10 cellular contexts compared by ENCODE assay signal in the genomic region with DNA sequence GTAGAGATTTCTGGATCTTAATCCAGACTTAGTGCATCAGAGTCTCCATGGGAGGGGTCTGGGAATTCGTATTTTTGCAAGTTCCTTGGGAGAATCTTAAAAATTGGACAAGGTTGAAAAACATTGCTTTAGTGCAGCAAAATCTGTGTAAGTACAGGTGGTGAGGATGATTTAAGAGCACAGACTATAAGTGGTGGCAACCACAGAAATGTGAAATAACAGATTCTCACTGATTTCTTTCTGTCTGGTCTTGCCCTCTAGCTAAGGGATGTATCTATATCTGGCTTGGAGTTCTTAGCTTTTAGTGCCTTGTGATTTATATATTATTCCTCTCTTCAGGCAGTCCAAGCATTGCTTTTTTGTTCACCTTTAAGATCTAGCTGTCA.
DNase-seq lines count a peak whose midpoint lies in the region; ATAC-seq and TF ChIP-seq lines count a peak whose summit lies in the region.
"Had no signal": no experiment of that assay in that cellular context is flagged by ENCODE, and none has a peak within 500 bp of the region (broad histone marks: within the 10 kb centered on the region; RNA-seq: fewer than 3 reads in every experiment).

No MANE protein-coding gene starts in this region.

- no peak for DNase-seq in cardiac muscle cell (ENCODE audit: low read depth in 1 of 2, low spot score in 1 of 2)
- DNase-seq in right atrium auricular region (ENCODE audit: low spot score) = no peak
- DNase-seq in activated naive CD8-positive, alpha-beta T cell treated with anti-CD3 and anti-CD28 coated beads, Interleukin-2, amount 50 U/mL, for 24 hours = no peak
- no peak for DNase-seq in mesenchymal stem cell
- no peak for DNase-seq in type B pancreatic cell (ENCODE audit: extremely low spot score, unreplicated experiment)
- DNase-seq: activated CD8-positive, alpha-beta memory T cell treated with anti-CD3 and anti-CD28 coated beads for 24 hours; NCI-H1417 treated with DMSO at 0.1 percent for 48 hours had no signal

- H3K4me1 Mint-ChIP-seq in activated naive CD8-positive, alpha-beta T cell treated with anti-CD3 and anti-CD28 coated beads, Interleukin-2, amount 50 U/mL, for 24 hours = peaks cover 68% of the 10 kb centered on the region
- H3K4me1 Mint-ChIP-seq in type B pancreatic cell (ENCODE audit: unreplicated experiment) = peaks cover 44% of the 10 kb centered on the region

- H3K27ac Mint-ChIP-seq in activated naive CD8-positive, alpha-beta T cell treated with anti-CD3 and anti-CD28 coated beads, Interleukin-2, amount 50 U/mL, for 24 hours = peak overlapping the region; percentile 78
- H3K27ac Mint-ChIP-seq in type B pancreatic cell = peak overlapping the region; percentile 85

- H3K4me3 ChIP-seq in cardiac muscle cell (no peak overlapping the region), right atrium auricular region (no peak overlapping the region), mesenchymal stem cell (ENCODE audit: insufficient read depth in 1 of 2, low read depth in 1 of 2, low read length in 2 of 2) (no peak overlapping the region)

- no peak overlapping the region for H2BK15ac ChIP-seq in mesenchymal stem cell (ENCODE audit: low read depth, poor library complexity, severe bottlenecking)

- no peak overlapping the region for H3K14ac ChIP-seq in mesenchymal stem cell (ENCODE audit: low read length in 2 of 2)

- no peaks in the 10 kb centered on the region for H3K27me3 ChIP-seq in cardiac muscle cell
- no peaks in the 10 kb centered on the region for H3K27me3 ChIP-seq in right atrium auricular region
- no peaks in the 10 kb centered on the region for H3K27me3 ChIP-seq in mesenchymal stem cell (ENCODE audit: control insufficient read depth in 1 of 2, insufficient read depth in 1 of 2, low read length in 2 of 2)

- peaks cover 3% of the 10 kb centered on the region for H3K36me3 Mint-ChIP-seq in activated naive CD8-positive, alpha-beta T cell treated with anti-CD3 and anti-CD28 coated beads, Interleukin-2, amount 50 U/mL, for 24 hours (ENCODE audit: low read depth)
- H3K36me3 Mint-ChIP-seq in type B pancreatic cell = peaks cover under 1% of the 10 kb centered on the region

- ATAC-seq in activated naive CD8-positive, alpha-beta T cell treated with anti-CD3 and anti-CD28 coated beads, Interleukin-2, amount 50 U/mL, for 24 hours = no peak
- no peak for ATAC-seq in HG03280 (IDR thresholded peaks at IDR 0.05; ENCODE audit: unreplicated experiment)
- ATAC-seq in GM18498 (IDR thresholded peaks at IDR 0.05; ENCODE audit: unreplicated experiment) = no peak
- ATAC-seq in HG03378 (IDR thresholded peaks at IDR 0.05; ENCODE audit: unreplicated experiment) = no peak

- H2BK5ac ChIP-seq in mesenchymal stem cell (ENCODE audit: low read depth, low read length, poor library complexity, severe bottlenecking) = no peak overlapping the region

- H2BK120ac ChIP-seq in mesenchymal stem cell (ENCODE audit: low read depth, low read length) = no peak overlapping the region

- 63% methylated on average over 1 of the region's 1 CpG for WGBS in mesenchymal stem cell

- H3K18ac ChIP-seq in mesenchymal stem cell (ENCODE audit: low read depth in 1 of 2, low read length in 2 of 2) = no peak overlapping the region

- H3K27me3 Mint-ChIP-seq in activated naive CD8-positive, alpha-beta T cell treated with anti-CD3 and anti-CD28 coated beads, Interleukin-2, amount 50 U/mL, for 24 hours = no peaks in the 10 kb centered on the region
- H3K27me3 Mint-ChIP-seq in type B pancreatic cell = no peaks in the 10 kb centered on the region

- H4K91ac ChIP-seq in mesenchymal stem cell (ENCODE audit: low read length) = no peak overlapping the region

- no peak overlapping the region for H3K23ac ChIP-seq in mesenchymal stem cell (ENCODE audit: low read length in 2 of 2)

- H3K4ac ChIP-seq in mesenchymal stem cell (ENCODE audit: low read depth in 1 of 2, low read length in 2 of 2) = no peak overlapping the region

- H3K9me3 ChIP-seq in cardiac muscle cell (ENCODE audit: low read depth) (no peaks in the 10 kb centered on the region), right atrium auricular region (no peaks in the 10 kb centered on the region), mesenchymal stem cell (ENCODE audit: control insufficient read depth, low read length) (no peaks in the 10 kb centered on the region)

- no peaks in the 10 kb centered on the region for H3K9me3 Mint-ChIP-seq in activated naive CD8-positive, alpha-beta T cell treated with anti-CD3 and anti-CD28 coated beads, Interleukin-2, amount 50 U/mL, for 24 hours
- no peaks in the 10 kb centered on the region for H3K9me3 Mint-ChIP-seq in type B pancreatic cell

- no peak overlapping the region for H2AK5ac ChIP-seq in mesenchymal stem cell (ENCODE audit: low read length, severe bottlenecking)

- no peak overlapping the region for H4K8ac ChIP-seq in mesenchymal stem cell (ENCODE audit: low read length)

- no peak overlapping the region for H2AFZ ChIP-seq in mesenchymal stem cell (ENCODE audit: low read depth, low read length)

- H3K4me1 ChIP-seq in cardiac muscle cell (ENCODE audit: low read depth) = peaks cover 49% of the 10 kb centered on the region
- peaks cover 0 to 31% of the 10 kb centered on the region in 2 donors for H3K4me1 ChIP-seq in right atrium auricular region
- H3K4me1 ChIP-seq in mesenchymal stem cell (ENCODE audit: control insufficient read depth, insufficient read depth, low read depth, low read length) = peaks cover 12% of the 10 kb centered on the region

- H2BK12ac ChIP-seq in mesenchymal stem cell (ENCODE audit: low read length in 2 of 2) = no peak overlapping the region

- H3K79me1 ChIP-seq in mesenchymal stem cell (replicated peaks; ENCODE audit: low read length, poor library complexity, severe bottlenecking) = peaks cover 19% of the 10 kb centered on the region

- H3K27ac ChIP-seq in cardiac muscle cell = peak overlapping the region; percentile 97
- H3K27ac ChIP-seq in right atrium auricular region = no peak overlapping the region
- H3K27ac ChIP-seq in mesenchymal stem cell (ENCODE audit: low read length, poor library complexity, severe bottlenecking) = peak overlapping the region; percentile 62

- no peak overlapping the region for H3K4me3 Mint-ChIP-seq in activated naive CD8-positive, alpha-beta T cell treated with anti-CD3 and anti-CD28 coated beads, Interleukin-2, amount 50 U/mL, for 24 hours
- H3K4me3 Mint-ChIP-seq in type B pancreatic cell = peak overlapping the region; percentile 25

- H3K36me3 ChIP-seq in cardiac muscle cell = no peaks in the 10 kb centered on the region
- no peaks in the 10 kb centered on the region for H3K36me3 ChIP-seq in right atrium auricular region
- H3K36me3 ChIP-seq in mesenchymal stem cell (ENCODE audit: control insufficient read depth in 1 of 2, insufficient read depth in 2 of 2, low read depth in 1 of 2, low read length in 2 of 2) = peaks cover 0 to 2% of the 10 kb centered on the region in 2 experiments

- no peak for TF ChIP-seq CTCF in cardiac muscle cell (IDR thresholded peaks at IDR 0.05; ENCODE audit: low read depth, low read length)
- no peak for TF ChIP-seq CTCF in right atrium auricular region (IDR thresholded peaks at IDR 0.05)
- TF ChIP-seq CTCF in type B pancreatic cell (conservative IDR thresholded peaks at IDR 0.05) = no peak

- H3K9ac ChIP-seq in mesenchymal stem cell (ENCODE audit: low read length) = no peak overlapping the region

- no peak overlapping the region for H3K4me2 ChIP-seq in mesenchymal stem cell (ENCODE audit: low read length, poor library complexity, severe bottlenecking)

Comparison
In these comparisons a context has a peak if more than half of its experiments do, and no peak if none do; other contexts are left out.
1. H3K27ac ChIP-seq: peak in cardiac muscle cell (single experiment) and mesenchymal stem cell (single experiment); none in right atrium auricular region (0 of 2).